Comparison of ENCODE assay signal across 8 cellular contexts in the genomic region with DNA sequence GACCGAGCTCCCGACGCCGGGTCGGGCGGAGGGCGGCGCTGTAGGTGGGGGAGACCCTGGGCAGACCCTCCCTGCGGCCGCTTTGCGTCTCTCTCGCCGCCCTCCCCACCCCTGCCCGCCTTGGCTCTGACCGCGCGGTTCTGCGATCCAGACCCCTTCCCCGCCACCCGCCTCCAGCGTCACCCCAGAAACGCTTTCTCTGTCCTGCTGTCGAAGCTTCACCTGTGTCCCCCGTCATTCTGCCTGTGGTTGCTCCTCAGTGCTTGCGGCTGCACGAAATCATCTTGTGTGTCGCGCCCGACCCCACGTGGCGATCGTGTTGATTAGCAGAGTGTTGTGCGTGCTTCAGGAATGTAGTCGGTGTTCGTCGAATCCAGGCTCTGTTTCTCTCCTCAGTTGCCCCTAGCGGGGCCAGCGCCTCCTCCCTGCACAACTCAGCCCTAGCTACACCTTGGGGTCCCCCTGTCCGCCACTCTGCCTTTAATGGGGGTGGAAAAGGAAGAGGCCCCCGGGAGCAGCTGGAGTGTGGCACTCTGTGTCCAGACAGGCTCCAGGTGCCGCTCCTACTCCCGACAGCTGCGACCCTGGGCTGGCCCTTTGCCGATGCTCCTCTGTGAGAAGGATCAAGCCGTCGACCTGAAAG. TPM values are rescaled to one million over a fixed set of nuclear protein-coding genes. Genes with fewer than 3 reads are reported as not detected.
DNase-seq lines count a peak whose midpoint lies in the region; ATAC-seq and TF ChIP-seq lines count a peak whose summit lies in the region.

No MANE protein-coding gene starts in this region.

- TF ChIP-seq CTCF in BE2C (IDR thresholded peaks at IDR 0.05; ENCODE audit: low read depth, low read length): no peak
- no peak for TF ChIP-seq CTCF in GM20000 (IDR thresholded peaks at IDR 0.05; ENCODE audit: extremely low read depth, missing control alignments)
- peak; percentile 63 for TF ChIP-seq CTCF in WERI-Rb-1 (IDR thresholded peaks at IDR 0.05; ENCODE audit: low read depth, low read length)
- peak in 6 of 11 experiments; percentile 33 to 50 (median 40) for TF ChIP-seq CTCF in spleen (IDR thresholded peaks at IDR 0.05 in 8 of 11, conservative IDR thresholded peaks at IDR 0.05 in 3 of 11)

- H3K27ac Mint-ChIP-seq in immature natural killer cell: peak overlapping the region; percentile 89 to 98 (median 94)

- in situ Hi-C loops in T47D (cut with HindIII; ENCODE audit: low pct_unique_long_range_greater_than_20kb, low sequenced_read_pairs): no loop called here

- H3K9me3 ChIP-seq in BE2C (no peaks in the 10 kb centered on the region), WERI-Rb-1 (ENCODE audit: severe bottlenecking) (no peaks in the 10 kb centered on the region), spleen (no peaks in the 10 kb centered on the region)

- H3K27me3 ChIP-seq in BE2C: no peaks in the 10 kb centered on the region
- H3K27me3 ChIP-seq in WERI-Rb-1 (ENCODE audit: insufficient read depth, low read depth, severe bottlenecking): no peaks in the 10 kb centered on the region
- no peaks in the 10 kb centered on the region for H3K27me3 ChIP-seq in spleen (replicated peaks in 1 of 7)

- ATAC-seq in GM18505 (IDR thresholded peaks at IDR 0.05; ENCODE audit: unreplicated experiment): no peak

- H3K36me3 ChIP-seq in BE2C (peaks cover 18% of the 10 kb centered on the region), WERI-Rb-1 (peaks cover 21% of the 10 kb centered on the region), spleen (peaks cover 0 to 29% (median 12%) of the 10 kb centered on the region in 6 donors)

- H3K27me3 Mint-ChIP-seq in immature natural killer cell (ENCODE audit: low read depth in 3 of 3): peaks cover 11 to 19% (median 14%) of the 10 kb centered on the region in 3 donors

- DNase-seq in BE2C: peak; percentile 41
- DNase-seq in GM20000 (ENCODE audit: low spot score): peak; percentile 71
- peak; percentile 33 for DNase-seq in NCI-H1092 treated with DMSO at 0.1 percent for 48 hours (lab: John Stamatoyannopoulos, UW)
- DNase-seq in WERI-Rb-1: peak; percentile 80
- DNase-seq in T47D (ENCODE audit: low read depth in 1 of 2, low spot score in 1 of 2): peak; percentile 54 to 69
- DNase-seq in immature natural killer cell: peak; percentile 74 to 81 (median 79)
- DNase-seq in spleen: peak; percentile 93

- peaks cover 21 to 25% of the 10 kb centered on the region in 2 donors for H3K4me1 Mint-ChIP-seq in immature natural killer cell

- intact Hi-C loops in spleen (cut with DNase I; ENCODE audit: low total_unique reads): loop anchor here (5.0 kb wide), 1 partner anchor 44 kb away; no protein-coding TSS in a partner anchor

- peak overlapping the region; percentile 94 to 97 (median 95) for H3K4me3 Mint-ChIP-seq in immature natural killer cell

- H3K4me3 ChIP-seq in BE2C (ENCODE audit: low read depth, low read length) (peak overlapping the region; percentile 65), WERI-Rb-1 (ENCODE audit: low read depth, low read length) (peak overlapping the region; percentile 85), spleen (peak overlapping the region; percentile 96 to 100 (median 98))

- WGBS in spleen, 5 donors: 5 to 12% (median 7%) methylated on average over 36 to 46 of the region's 46 CpGs

- H3K36me3 Mint-ChIP-seq in immature natural killer cell: no peaks in the 10 kb centered on the region

- no peaks in the 10 kb centered on the region for H3K9me3 Mint-ChIP-seq in immature natural killer cell

- TF ChIP-seq POLR2A in spleen (IDR thresholded peaks at IDR 0.05) (no peak), GM18505 (IDR thresholded peaks at IDR 0.05; ENCODE audit: borderline replicate concordance, extremely low read depth, insufficient read depth, insufficient read length) (no peak)

- H3K27ac ChIP-seq in WERI-Rb-1 (peak overlapping the region; percentile 73), spleen (peak overlapping the region; percentile 79 to 95 (median 92))

- H3K4me1 ChIP-seq in BE2C (no peaks in the 10 kb centered on the region), spleen (peaks cover 32 to 64% (median 49%) of the 10 kb centered on the region in 6 donors)

RNA-seq across cellular contexts. Expression of gene PTDSS2, which starts 0.9 kb away (rescaled TPM):
- 22.9 TPM for polyA plus RNA-seq in BE2C (2012; ENCODE audit: insufficient read depth, insufficient read length, low read depth)
- polyA plus RNA-seq in immature natural killer cell (10 to 100 TPM; 11.5 to 17.3 (median 16.1) TPM), spleen (10 to 100 TPM; 11.0 to 26.6 (median 14.9) TPM)
- 10 to 100 TPM; 24.6 to 40.7 (median 29.4) TPM for total RNA-seq in spleen

RNA-seq across cellular contexts. Expression of gene ANO9, which starts 9.1 kb away (rescaled TPM):
- polyA plus RNA-seq in BE2C (2012; ENCODE audit: insufficient read depth, insufficient read length, low read depth): not detected
- polyA plus RNA-seq in immature natural killer cell (1 to 10 TPM in 2 of 3 donors, not detected in 1; 2.3 to 4.4 TPM), spleen (10 to 100 TPM; 32.7 to 53.8 (median 50.3) TPM)
- 10 to 100 TPM; 10.2 to 34.5 (median 25.9) TPM for total RNA-seq in spleen

RNA-seq across cellular contexts. Expression of gene SIGIRR, which starts 36.1 kb away (rescaled TPM):
- 7.9 TPM for polyA plus RNA-seq in BE2C (2012; ENCODE audit: insufficient read depth, insufficient read length, low read depth)
- polyA plus RNA-seq in immature natural killer cell (100 to 1,000 TPM; 238 to 392 (median 259) TPM), spleen (100 to 1,000 TPM in 2 of 3 donors, 10 to 100 TPM in 1; 95.9 to 194 (median 161) TPM)
- 100 to 1,000 TPM in 2 of 7 donors, 10 to 100 TPM in 5; 67.9 to 118 (median 90.9) TPM for total RNA-seq in spleen

RNA-seq across cellular contexts. Expression of gene RNH1, which starts 56.1 kb away (rescaled TPM):
- 200 TPM for polyA plus RNA-seq in BE2C (2012; ENCODE audit: insufficient read depth, insufficient read length, low read depth)
- 100 to 1,000 TPM; 164 to 180 (median 168) TPM for polyA plus RNA-seq in immature natural killer cell
- 100 to 1,000 TPM; 133 to 159 (median 147) TPM for total RNA-seq in spleen
- polyA plus RNA-seq in spleen: 100 to 1,000 TPM in 1 of 3 donors, 10 to 100 TPM in 2; 72.8 to 143 (median 83.8) TPM

RNA-seq across cellular contexts. Expression of gene PKP3, which starts 56.9 kb away (rescaled TPM):
- not detected for polyA plus RNA-seq in BE2C (2012; ENCODE audit: insufficient read depth, insufficient read length, low read depth)
- polyA plus RNA-seq in immature natural killer cell (under 1 TPM in 1 of 3 donors, not detected in 2; 0.36 TPM), spleen (under 1 TPM; 0.09 to 0.48 (median 0.21) TPM)
- 1 to 10 TPM in 1 of 7 donors, under 1 TPM in 2, not detected in 4; 0.40 to 2.8 (median 0.59) TPM for total RNA-seq in spleen

Comparison
In these comparisons a context has a peak if more than half of its experiments do, and no peak if none do; other contexts are left out.
1. DNase-seq: peak in every context shown above with its lines; median percentile 93 in spleen; 80 in WERI-Rb-1; 79 in immature natural killer cell; 71 in GM20000; 62 in T47D; 41 in BE2C; 33 in NCI-H1092 treated with DMSO at 0.1 percent for 48 hours.
2. CTCF ChIP-seq: peak in WERI-Rb-1 (single experiment) and spleen (6 of 11); none in BE2C (single experiment) and GM20000 (single experiment).
3. RNA of gene ANO9, which starts 9.1 kb away (polyA plus RNA-seq): 32.7 to 53.8 TPM in spleen; 2.3 to 4.4 TPM in immature natural killer cell; every median in the first group is over 4 times any median in the second.
4. Peak in every context shown above with its lines, with median percentiles within 50 percentile points of each other: H3K4me3 ChIP-seq.